In genomic region chr16:89145406-89146161, GRCh38 we compare ENCODE assay signal across 1 cellular context.
TF ChIP-seq lines count a peak whose summit lies in the region.

No MANE protein-coding gene starts in this region.

TF ChIP-seq in HepG2, 621 proteins besides CTCF, POLR2A, EP300 and RAD21:
- TF ChIP-seq ZNF687 (CRISPR knock-in tag; IDR thresholded peaks at IDR 0.05) (0 out of 2 replicates have a peak, but pooled peaks have one; percentile 3), PHF20 (CRISPR knock-in tag; IDR thresholded peaks at IDR 0.05) (no peak), NPAS2 (CRISPR knock-in tag; IDR thresholded peaks at IDR 0.05; ENCODE audit: borderline replicate concordance) (no peak), AGO2 (optimal IDR thresholded peaks at IDR 0.05; ENCODE audit: low read depth, low read length) (peak; percentile 23)
